19 cellular contexts compared by ENCODE assay signal in the genomic region with DNA sequence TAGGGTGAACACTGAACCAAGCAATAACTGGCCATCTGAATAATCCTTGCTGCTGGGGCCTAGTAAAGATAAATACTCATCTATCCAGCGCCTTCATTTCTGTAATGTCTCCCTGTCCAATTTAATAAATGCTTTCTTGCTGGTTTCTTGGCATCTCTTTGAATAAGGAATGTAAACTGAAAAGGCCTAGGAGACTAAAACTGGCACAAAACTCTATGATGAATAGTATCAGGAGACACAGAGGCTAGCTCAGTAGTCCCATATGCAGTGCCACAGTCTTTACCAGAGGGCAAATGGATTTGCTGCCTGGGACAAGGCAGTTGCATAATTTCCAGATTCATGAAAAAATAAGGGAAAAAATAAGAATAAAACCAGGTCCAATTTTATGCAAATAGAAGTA.
"Had no signal": no experiment of that assay in that cellular context is flagged by ENCODE, and none has a peak within 500 bp of the region (broad histone marks: within the 10 kb centered on the region; RNA-seq: fewer than 3 reads in every experiment).

No MANE protein-coding gene starts in this region.

- H3K27me3 ChIP-seq: body of pancreas, colonic mucosa, gastrocnemius medialis, testis, upper lobe of left lung had no signal

- H3K36me3 ChIP-seq: colonic mucosa, gastrocnemius medialis, upper lobe of left lung, WERI-Rb-1 had no signal

- H3K9me3 Mint-ChIP-seq: activated CD8-positive, alpha-beta T cell treated with anti-CD3 and anti-CD28 coated beads for 36 hours; activated naive CD4-positive, alpha-beta T cell treated with anti-CD3 and anti-CD28 coated beads, Interleukin-2, amount 50 U/mL, for 72 hours; T-helper 1 cell treated with Interleukin-12 subunit alpha and Interleukin-12 subunit beta and Interleukin-4 antibody, amounts not matched to agents 30 μg/mL and 1 μg/mL, for 36 hours had no signal

- H3K9me3 ChIP-seq: body of pancreas, colonic mucosa, gastrocnemius medialis, testis, upper lobe of left lung had no signal

- H3K79me2 ChIP-seq: parathyroid adenoma had no signal

- DNase-seq: activated CD8-positive, alpha-beta T cell treated with anti-CD3 and anti-CD28 coated beads for 36 hours; activated gamma-delta T cell; activated T-cell treated with anti-CD3 and anti-CD28 coated beads, Interleukin-2, amount 50 U/mL, for 48 hours; amniotic stem cell; body of pancreas; caudate nucleus; colonic mucosa; gastrocnemius medialis; naive B cell; stimulated activated naive CD8-positive, alpha-beta T cell treated with anti-CD3 and anti-CD28 coated beads, Interleukin-15, Interleukin-2, amounts not matched to agents 100 U/mL and 50 U/mL, for 24 hours; testis; upper lobe of left lung; WERI-Rb-1 had no signal

- H3K27me3 Mint-ChIP-seq: activated CD8-positive, alpha-beta T cell treated with anti-CD3 and anti-CD28 coated beads for 36 hours; naive B cell had no signal

- H3K27ac ChIP-seq: body of pancreas, colonic mucosa, gastrocnemius medialis, parathyroid adenoma, testis, upper lobe of left lung, WERI-Rb-1 had no signal

- H3K4me3 Mint-ChIP-seq: activated CD8-positive, alpha-beta T cell treated with anti-CD3 and anti-CD28 coated beads for 36 hours; naive B cell; T-helper 1 cell treated with Interleukin-12 subunit alpha and Interleukin-12 subunit beta and Interleukin-4 antibody, amounts not matched to agents 30 μg/mL and 1 μg/mL, for 36 hours had no signal

- H3K4me1 Mint-ChIP-seq: naive B cell had no signal

- H3K4me1 ChIP-seq: body of pancreas, colonic mucosa, gastrocnemius medialis, parathyroid adenoma, testis, upper lobe of left lung had no signal

- H3K27ac Mint-ChIP-seq: activated CD8-positive, alpha-beta T cell treated with anti-CD3 and anti-CD28 coated beads for 36 hours; activated naive CD4-positive, alpha-beta T cell treated with anti-CD3 and anti-CD28 coated beads, Interleukin-2, amount 50 U/mL, for 72 hours; naive B cell; T-helper 1 cell treated with Interleukin-12 subunit alpha and Interleukin-12 subunit beta and Interleukin-4 antibody, amounts not matched to agents 30 μg/mL and 1 μg/mL, for 36 hours had no signal

- FAIRE-seq: islet of Langerhans had no signal

- H3K36me3 Mint-ChIP-seq: activated naive CD4-positive, alpha-beta T cell treated with anti-CD3 and anti-CD28 coated beads, Interleukin-2, amount 50 U/mL, for 72 hours; naive B cell had no signal

- H3K4me3 ChIP-seq: body of pancreas, colonic mucosa, gastrocnemius medialis, lung, smooth muscle cell, testis, upper lobe of left lung had no signal

- H2AFZ ChIP-seq: parathyroid adenoma had no signal

- H3K4me2 ChIP-seq: smooth muscle cell had no signal

- H3K9ac ChIP-seq: parathyroid adenoma had no signal
